1 cellular context compared by ENCODE assay signal in genomic region chr11:6402061-6402470, GRCh38.
TF ChIP-seq lines count a peak whose summit lies in the region.

No MANE protein-coding gene starts in this region.

TF ChIP-seq in GM12878, 131 proteins besides CTCF, POLR2A, EP300 and RAD21:
- TF ChIP-seq BHLHE40 (IDR thresholded peaks at IDR 0.05; ENCODE audit: borderline replicate concordance in 1 of 2, low read depth in 2 of 2, low read length in 1 of 2), result peak in 1 of 2 experiments; percentile 62; a peak in 1 of 4 replicates
- TF ChIP-seq IRF3 (IDR thresholded peaks at IDR 0.05), result no peak
- TF ChIP-seq USF1 (IDR thresholded peaks at IDR 0.05; ENCODE audit: borderline replicate concordance, extremely low read length, insufficient read depth, low read depth, low read length), result peak; percentile 80
- TF ChIP-seq RAD51 (IDR thresholded peaks at IDR 0.05), result peak; percentile 88
- TF ChIP-seq SREBF1 (IDR thresholded peaks at IDR 0.05; ENCODE audit: low read length), result no peak
- no peak for TF ChIP-seq DPF2 (IDR thresholded peaks at IDR 0.05)
- no peak for TF ChIP-seq JUND (IDR thresholded peaks at IDR 0.05; ENCODE audit: low read depth, low read length)
- peak; percentile 78 for TF ChIP-seq NR2F1 (conservative IDR thresholded peaks at IDR 0.05)
